23 cellular contexts compared by ENCODE assay signal in the genomic region with DNA sequence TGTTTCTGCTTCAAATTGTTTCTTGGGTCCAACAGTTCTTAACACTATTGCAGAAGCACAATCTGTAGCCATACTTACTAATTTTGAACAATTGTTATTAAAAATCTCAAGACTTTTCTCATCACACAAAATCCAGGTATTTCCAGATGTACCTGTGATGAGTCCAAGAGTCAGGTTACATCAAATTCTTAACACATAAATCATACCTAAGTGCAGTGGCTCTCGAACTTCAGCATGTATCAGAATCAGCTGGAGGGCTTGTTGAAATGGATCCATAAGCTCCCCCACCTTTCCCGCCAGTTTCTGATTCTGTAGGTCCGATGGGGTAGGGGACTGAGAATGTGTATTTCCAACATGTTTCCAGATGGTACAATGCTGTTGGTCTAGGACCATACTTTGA.
"Had no signal": no experiment of that assay in that cellular context is flagged by ENCODE, and none has a peak within 500 bp of the region (broad histone marks: within the 10 kb centered on the region; RNA-seq: fewer than 3 reads in every experiment).

No MANE protein-coding gene starts in this region.

- H3K4me3 ChIP-seq: SJSA1, SK-N-MC had no signal

- FAIRE-seq: HTR-8/SVneo had no signal

- H3K27ac ChIP-seq: HL-60, SJSA1 had no signal

- DNase-seq: KBM-7, MV-4-11, NCI-H1048, NCI-H1105, NCI-H1417, NCI-H146, NCI-H187, NCI-H2029, NCI-H2081 treated with DMSO at 0.1 percent for 48 hours, NCI-H2171, NCI-H226, NCI-H446, NCI-H510A, NCI-H524 treated with DMSO at 0.1 percent for 48 hours, NCI-H69, NCI-H774, Right ventricle myocardium superior, SIG-M5 had no signal

- ATAC-seq: Panc1 had no signal
